ENCODE assay signal across 1 cellular context in genomic region chr4:48340905-48341775, GRCh38.
A peak's percentile ranks its signal among the peaks of the same experiment; 100 is the strongest.
TF ChIP-seq lines count a peak whose summit lies in the region.

TSS of gene SLAIN2 (plus strand) at chr4:48341529. CDS start at chr4:48341740, 211 bp downstream.

TF ChIP-seq in K562, 482 proteins besides CTCF, POLR2A, EP300 and RAD21 (continued from another document and continues in another):
- TF ChIP-seq NCOA1 (IDR thresholded peaks at IDR 0.05; ENCODE audit: low read depth) = peak; percentile 29; the same call in 1 of the 2 replicates
- TF ChIP-seq ZNF436 (CRISPR knock-in tag; IDR thresholded peaks at IDR 0.05) = no peak
- TF ChIP-seq CHD7 (IDR thresholded peaks at IDR 0.05; ENCODE audit: low read depth, low read length) = no peak
- TF ChIP-seq RBM34 (IDR thresholded peaks at IDR 0.05; ENCODE audit: borderline replicate concordance, insufficient read depth, low read length) = no peak
- no peak for TF ChIP-seq THRB (CRISPR knock-in tag; conservative IDR thresholded peaks at IDR 0.05)
- peak; percentile 52 to 94 (median 93) for TF ChIP-seq YY1 (IDR thresholded peaks at IDR 0.05; ENCODE audit: borderline replicate concordance in 1 of 3, control insufficient read depth in 1 of 3, extremely low read depth in 1 of 3, insufficient read depth in 3 of 3, insufficient read length in 1 of 3, insufficient replicate concordance in 2 of 3, low read depth in 1 of 3, low read length in 2 of 3)
- peak in 1 of 2 experiments; percentile 16; a peak in 1 of 4 replicates for TF ChIP-seq SIN3A (IDR thresholded peaks at IDR 0.05; ENCODE audit: borderline replicate concordance in 2 of 2, control insufficient read depth in 1 of 2, low read depth in 2 of 2, low read length in 2 of 2)
- peak in 1 of 2 experiments; percentile 67; a peak in 2 of 4 replicates for TF ChIP-seq HDAC1 (IDR thresholded peaks at IDR 0.05)
- TF ChIP-seq RFX7 (CRISPR knock-in tag; IDR thresholded peaks at IDR 0.05) = no peak
- TF ChIP-seq SMARCE1 (IDR thresholded peaks at IDR 0.05) = no peak; the same call in 1 of the 2 replicates
- TF ChIP-seq ZBTB40 (IDR thresholded peaks at IDR 0.05) = peak; percentile 79
- no peak for TF ChIP-seq ZBTB40 (CRISPR knock-in tag; IDR thresholded peaks at IDR 0.05)
- peak; percentile 63; the same call in 1 of the 2 replicates for TF ChIP-seq ZNF175 (CRISPR knock-in tag; IDR thresholded peaks at IDR 0.05; ENCODE audit: low read depth)
- peak in 2 of 3 experiments; percentile 22 to 88; a peak in 3 of 6 replicates for TF ChIP-seq ZBTB11 (CRISPR knock-in tag; IDR thresholded peaks at IDR 0.05)
- TF ChIP-seq IFI16 (CRISPR knock-in tag; IDR thresholded peaks at IDR 0.05) = no peak
